8 cellular contexts compared by ENCODE assay signal in genomic region chr9:135480942-135481315, GRCh38. TPM values are rescaled to one million over a fixed set of nuclear protein-coding genes. Genes with fewer than 3 reads are reported as not detected.
DNase-seq lines count a peak whose midpoint lies in the region; ATAC-seq and TF ChIP-seq lines count a peak whose summit lies in the region.

No MANE protein-coding gene starts in this region.

- peak overlapping the region; percentile 71 for H2AFZ ChIP-seq in fibroblast of lung (ENCODE audit: low read length)

- H3K27me3 Mint-ChIP-seq in progenitor cell of endocrine pancreas, result no peaks in the 10 kb centered on the region

- H3K4me2 ChIP-seq in fibroblast of lung (ENCODE audit: extremely low read depth, insufficient read depth, low read length), result peak overlapping the region; percentile 81

- H3K4me1 ChIP-seq in ES-I3 (ENCODE audit: insufficient read depth, low read length), result no peaks in the 10 kb centered on the region
- no peaks in the 10 kb centered on the region for H3K4me1 ChIP-seq in SJCRH30
- no peaks in the 10 kb centered on the region for H3K4me1 ChIP-seq in fibroblast of lung (ENCODE audit: control insufficient read depth, extremely low read depth, insufficient read depth, low read length)

- H3K36me3 ChIP-seq in ES-I3 (ENCODE audit: insufficient read depth, low read length) (no peaks in the 10 kb centered on the region; the same call in 1 of the 2 replicates), SJCRH30 (no peaks in the 10 kb centered on the region), fibroblast of lung (ENCODE audit: control insufficient read depth, insufficient read depth, low read length) (no peaks in the 10 kb centered on the region)

- peaks cover 7% of the 10 kb centered on the region for H3K4me1 Mint-ChIP-seq in progenitor cell of endocrine pancreas (ENCODE audit: low read depth)

- H3K9ac ChIP-seq in ES-I3 (ENCODE audit: low read depth, low read length) (peak overlapping the region; percentile 70), fibroblast of lung (ENCODE audit: insufficient read depth, low read length) (no peak overlapping the region)

- no peak for TF ChIP-seq CTCF in fibroblast of lung (conservative IDR thresholded peaks at IDR 0.05 in 1 of 2, IDR thresholded peaks at IDR 0.05 in 1 of 2; ENCODE audit: low read depth in 1 of 2, low read length in 2 of 2)
- TF ChIP-seq CTCF in progenitor cell of endocrine pancreas (IDR thresholded peaks at IDR 0.05; ENCODE audit: unreplicated experiment), result no peak

- no peaks in the 10 kb centered on the region for H3K9me3 ChIP-seq in ES-I3 (ENCODE audit: control insufficient read depth, insufficient read depth, low read length)
- H3K9me3 ChIP-seq in SJCRH30 (replicated peaks), result no peaks in the 10 kb centered on the region
- no peaks in the 10 kb centered on the region for H3K9me3 ChIP-seq in fibroblast of lung (ENCODE audit: control insufficient read depth, insufficient read depth, low read depth, low read length)

- peak overlapping the region; percentile 83 for H3K27ac Mint-ChIP-seq in progenitor cell of endocrine pancreas

- no peaks in the 10 kb centered on the region for H3K79me2 ChIP-seq in fibroblast of lung (ENCODE audit: control insufficient read depth, insufficient read depth, low read length)

- no peaks in the 10 kb centered on the region for H4K20me1 ChIP-seq in fibroblast of lung (ENCODE audit: control insufficient read depth, extremely low read depth, insufficient read depth, low read length)

- peak overlapping the region; percentile 70 for H3K4me3 ChIP-seq in SJCRH30
- H3K4me3 ChIP-seq in fibroblast of lung (replicated peaks in 1 of 4; ENCODE audit: control extremely low read depth in 1 of 4, insufficient read depth in 1 of 4, low read depth in 3 of 4, low read length in 4 of 4), result peak overlapping the region; percentile 54 to 68 (median 66)

- H3K4me3 Mint-ChIP-seq in progenitor cell of endocrine pancreas (ENCODE audit: low read depth), result peak overlapping the region; percentile 74

- H3K27me3 ChIP-seq in SJCRH30 (peaks cover 3% of the 10 kb centered on the region), fibroblast of lung (ENCODE audit: control insufficient read depth, insufficient read depth, low read length) (no peaks in the 10 kb centered on the region)

- H3K36me3 Mint-ChIP-seq in progenitor cell of endocrine pancreas (ENCODE audit: insufficient read depth), result peaks cover 4% of the 10 kb centered on the region

- H3K9me3 Mint-ChIP-seq in progenitor cell of endocrine pancreas (ENCODE audit: low read depth), result no peaks in the 10 kb centered on the region

- ATAC-seq in HG03442 (IDR thresholded peaks at IDR 0.05; ENCODE audit: unreplicated experiment), result no peak

- DNase-seq in SJCRH30 (no peak), fibroblast of lung (ENCODE audit: low read depth in 2 of 2) (no peak), progenitor cell of endocrine pancreas (ENCODE audit: low spot score, unreplicated experiment) (no peak), NCI-H524 treated with DMSO at 0.1 percent for 48 hours (lab: John Stamatoyannopoulos, UW) (no peak), KG1 (lab: John Stamatoyannopoulos, UW) (no peak), LoVo (ENCODE audit: low spot score) (no peak)

- H3K27ac ChIP-seq in SJCRH30 (no peak overlapping the region), fibroblast of lung (ENCODE audit: insufficient read depth, low read length) (no peak overlapping the region)

RNA-seq across cellular contexts. Expression of gene PPP1R26, which starts 1.3 kb away (rescaled TPM):
- 6.6 and 7.6 TPM in 2 replicates for total RNA-seq in SJCRH30 (2014; rRNA removed; shearing (Covaris generic))
- total RNA-seq in fibroblast of lung (8.7 and 8.9 TPM in 2 replicates), progenitor cell of endocrine pancreas (48.3 and 50.2 TPM in 2 replicates)
- 1.7 and 2.9 TPM in 2 replicates for polyA plus RNA-seq in fibroblast of lung
- 2.7 and 3.9 TPM in 2 replicates for polyA plus RNA-seq in fibroblast of lung (2012)
- polyA minus RNA-seq in fibroblast of lung (ENCODE audit: low replicate concordance), result 0.93 and 2.0 TPM in 2 replicates

RNA-seq across cellular contexts. Expression of gene MRPS2, which starts 19.6 kb away (rescaled TPM):
- total RNA-seq in SJCRH30 (2014; rRNA removed; shearing (Covaris generic)), result 68.0 and 68.6 TPM in 2 replicates
- total RNA-seq in fibroblast of lung (10.4 and 11.6 TPM in 2 replicates), progenitor cell of endocrine pancreas (36.5 and 40.0 TPM in 2 replicates)
- 43.6 and 73.1 TPM in 2 replicates for polyA plus RNA-seq in fibroblast of lung
- polyA plus RNA-seq in fibroblast of lung (2012), result 28.7 and 49.5 TPM in 2 replicates
- 92.0 and 116 TPM in 2 replicates for polyA minus RNA-seq in fibroblast of lung (ENCODE audit: low replicate concordance)

RNA-seq across cellular contexts. Expression of gene LCN1, which starts 40.3 kb away (rescaled TPM):
- total RNA-seq in SJCRH30 (2014; rRNA removed; shearing (Covaris generic)), result not detected in 2 replicates
- total RNA-seq in fibroblast of lung, result not detected in 2 replicates
- polyA plus RNA-seq in fibroblast of lung, result not detected in 2 replicates
- polyA plus RNA-seq in fibroblast of lung (2012), result not detected in 2 replicates
- not detected in 2 replicates for polyA minus RNA-seq in fibroblast of lung (ENCODE audit: low replicate concordance)
- total RNA-seq in progenitor cell of endocrine pancreas, result not detected in 2 replicates
